10 cellular contexts compared by ENCODE assay signal in genomic region chr12:26749781-26750180, GRCh38.
DNase-seq lines count a peak whose midpoint lies in the region; ATAC-seq and TF ChIP-seq lines count a peak whose summit lies in the region.
"Had no signal": no experiment of that assay in that cellular context is flagged by ENCODE, and none has a peak within 500 bp of the region (broad histone marks: within the 10 kb centered on the region; RNA-seq: fewer than 3 reads in every experiment).

No MANE protein-coding gene starts in this region.

- H3K27ac ChIP-seq in A673 (ENCODE audit: low read depth, low read length, poor library complexity, severe bottlenecking) (peak overlapping the region; percentile 49), heart left ventricle (no peak overlapping the region)

- intact Hi-C loops in A673 (cut with micrococcal nuclease; ENCODE audit: unreplicated experiment): loop anchor here (5.0 kb wide), 1 partner anchor 78 kb away; no protein-coding TSS in a partner anchor
- intact Hi-C loops in lower leg skin (cut with DNase I; ENCODE audit: low total_unique reads): no loop called here
- intact Hi-C loops in heart left ventricle (cut with DNase I): no loop called here

- ATAC-seq in GM19023 (IDR thresholded peaks at IDR 0.05; ENCODE audit: unreplicated experiment) (peak; percentile 73), HG02840 (IDR thresholded peaks at IDR 0.05; ENCODE audit: low FRiP score, unreplicated experiment) (peak; percentile 62), heart left ventricle (no peak)

- no peak for TF ChIP-seq CTCF in A673 (conservative IDR thresholded peaks at IDR 0.05; ENCODE audit: low read depth, low read length)
- TF ChIP-seq CTCF in lower leg skin (IDR thresholded peaks at IDR 0.05): no peak
- no peak for TF ChIP-seq CTCF in heart left ventricle (IDR thresholded peaks at IDR 0.05)

- no peaks in the 10 kb centered on the region for H3K27me3 ChIP-seq in A673 (replicated peaks; ENCODE audit: insufficient read depth, low read depth, low read length, poor library complexity)
- no peaks in the 10 kb centered on the region for H3K27me3 ChIP-seq in heart left ventricle

- TF ChIP-seq POLR2A in lower leg skin (IDR thresholded peaks at IDR 0.05) (no peak), heart left ventricle (IDR thresholded peaks at IDR 0.05) (no peak)

- no peaks in the 10 kb centered on the region for H3K36me3 ChIP-seq in A673 (ENCODE audit: insufficient read depth, low read length, poor library complexity, severe bottlenecking)
- H3K36me3 ChIP-seq in heart left ventricle: no peaks in the 10 kb centered on the region

- peaks cover 50% of the 10 kb centered on the region for H3K4me1 ChIP-seq in A673 (ENCODE audit: insufficient read depth, low read length, poor library complexity, severe bottlenecking)
- peaks cover 0 to 51% (median 5%) of the 10 kb centered on the region in 12 donors for H3K4me1 ChIP-seq in heart left ventricle

- no TSS peak for BruUV-seq in A673 (replicated peaks; lab: Mats Ljungman, UMichigan)

- POLR2A ChIA-PET in A673 (lab: Charles Lee; ENCODE audit: low non-redundant PET): no interaction called here

- H3K9me3 ChIP-seq in A673 (ENCODE audit: low read depth, low read length, poor library complexity, severe bottlenecking) (peaks cover 9% of the 10 kb centered on the region), heart left ventricle (peaks cover 0 to under 1% (median 0%) of the 10 kb centered on the region in 12 donors)

- H3K4me3 ChIP-seq in A673 (ENCODE audit: low read depth, low read length, poor library complexity, severe bottlenecking) (no peak overlapping the region), lower leg skin (ENCODE audit: low read depth, poor library complexity, severe bottlenecking) (no peak overlapping the region), heart left ventricle (no peak overlapping the region)

- DNase-seq in A673 (ENCODE audit: low spot score): no peak
- DNase-seq in NCI-H1105 (lab: John Stamatoyannopoulos, UW): peak; percentile 32
- no peak for DNase-seq in kidney tubule cell (ENCODE audit: low spot score)
- DNase-seq in lower leg skin (ENCODE audit: low spot score in 2 of 2): no peak
- DNase-seq in heart left ventricle: no peak
- no peak for DNase-seq in COLO668 (lab: John Stamatoyannopoulos, UW; ENCODE audit: unreplicated experiment)
- DNase-seq: activated T-cell treated with anti-CD3 and anti-CD28 coated beads, Interleukin-2, amount 50 U/mL, for 1 hour; naive B cell had no signal

- CTCF ChIA-PET in A673 (lab: Charles Lee): no interaction called here

Comparison
In these comparisons a context has a peak if more than half of its experiments do, and no peak if none do; other contexts are left out.
1. ATAC-seq: peak in GM19023 (single experiment) and HG02840 (single experiment); none in heart left ventricle (0 of 4).